Comparison of ENCODE assay signal across 1 cellular context in genomic region chr21:38787461-38788274, GRCh38.
A peak's percentile ranks its signal among the peaks of the same experiment; 100 is the strongest.
TF ChIP-seq lines count a peak whose summit lies in the region.

No MANE protein-coding gene starts in this region.

TF ChIP-seq in H1, 55 proteins besides CTCF, POLR2A, EP300 and RAD21:
- TF ChIP-seq, protein P1, sequence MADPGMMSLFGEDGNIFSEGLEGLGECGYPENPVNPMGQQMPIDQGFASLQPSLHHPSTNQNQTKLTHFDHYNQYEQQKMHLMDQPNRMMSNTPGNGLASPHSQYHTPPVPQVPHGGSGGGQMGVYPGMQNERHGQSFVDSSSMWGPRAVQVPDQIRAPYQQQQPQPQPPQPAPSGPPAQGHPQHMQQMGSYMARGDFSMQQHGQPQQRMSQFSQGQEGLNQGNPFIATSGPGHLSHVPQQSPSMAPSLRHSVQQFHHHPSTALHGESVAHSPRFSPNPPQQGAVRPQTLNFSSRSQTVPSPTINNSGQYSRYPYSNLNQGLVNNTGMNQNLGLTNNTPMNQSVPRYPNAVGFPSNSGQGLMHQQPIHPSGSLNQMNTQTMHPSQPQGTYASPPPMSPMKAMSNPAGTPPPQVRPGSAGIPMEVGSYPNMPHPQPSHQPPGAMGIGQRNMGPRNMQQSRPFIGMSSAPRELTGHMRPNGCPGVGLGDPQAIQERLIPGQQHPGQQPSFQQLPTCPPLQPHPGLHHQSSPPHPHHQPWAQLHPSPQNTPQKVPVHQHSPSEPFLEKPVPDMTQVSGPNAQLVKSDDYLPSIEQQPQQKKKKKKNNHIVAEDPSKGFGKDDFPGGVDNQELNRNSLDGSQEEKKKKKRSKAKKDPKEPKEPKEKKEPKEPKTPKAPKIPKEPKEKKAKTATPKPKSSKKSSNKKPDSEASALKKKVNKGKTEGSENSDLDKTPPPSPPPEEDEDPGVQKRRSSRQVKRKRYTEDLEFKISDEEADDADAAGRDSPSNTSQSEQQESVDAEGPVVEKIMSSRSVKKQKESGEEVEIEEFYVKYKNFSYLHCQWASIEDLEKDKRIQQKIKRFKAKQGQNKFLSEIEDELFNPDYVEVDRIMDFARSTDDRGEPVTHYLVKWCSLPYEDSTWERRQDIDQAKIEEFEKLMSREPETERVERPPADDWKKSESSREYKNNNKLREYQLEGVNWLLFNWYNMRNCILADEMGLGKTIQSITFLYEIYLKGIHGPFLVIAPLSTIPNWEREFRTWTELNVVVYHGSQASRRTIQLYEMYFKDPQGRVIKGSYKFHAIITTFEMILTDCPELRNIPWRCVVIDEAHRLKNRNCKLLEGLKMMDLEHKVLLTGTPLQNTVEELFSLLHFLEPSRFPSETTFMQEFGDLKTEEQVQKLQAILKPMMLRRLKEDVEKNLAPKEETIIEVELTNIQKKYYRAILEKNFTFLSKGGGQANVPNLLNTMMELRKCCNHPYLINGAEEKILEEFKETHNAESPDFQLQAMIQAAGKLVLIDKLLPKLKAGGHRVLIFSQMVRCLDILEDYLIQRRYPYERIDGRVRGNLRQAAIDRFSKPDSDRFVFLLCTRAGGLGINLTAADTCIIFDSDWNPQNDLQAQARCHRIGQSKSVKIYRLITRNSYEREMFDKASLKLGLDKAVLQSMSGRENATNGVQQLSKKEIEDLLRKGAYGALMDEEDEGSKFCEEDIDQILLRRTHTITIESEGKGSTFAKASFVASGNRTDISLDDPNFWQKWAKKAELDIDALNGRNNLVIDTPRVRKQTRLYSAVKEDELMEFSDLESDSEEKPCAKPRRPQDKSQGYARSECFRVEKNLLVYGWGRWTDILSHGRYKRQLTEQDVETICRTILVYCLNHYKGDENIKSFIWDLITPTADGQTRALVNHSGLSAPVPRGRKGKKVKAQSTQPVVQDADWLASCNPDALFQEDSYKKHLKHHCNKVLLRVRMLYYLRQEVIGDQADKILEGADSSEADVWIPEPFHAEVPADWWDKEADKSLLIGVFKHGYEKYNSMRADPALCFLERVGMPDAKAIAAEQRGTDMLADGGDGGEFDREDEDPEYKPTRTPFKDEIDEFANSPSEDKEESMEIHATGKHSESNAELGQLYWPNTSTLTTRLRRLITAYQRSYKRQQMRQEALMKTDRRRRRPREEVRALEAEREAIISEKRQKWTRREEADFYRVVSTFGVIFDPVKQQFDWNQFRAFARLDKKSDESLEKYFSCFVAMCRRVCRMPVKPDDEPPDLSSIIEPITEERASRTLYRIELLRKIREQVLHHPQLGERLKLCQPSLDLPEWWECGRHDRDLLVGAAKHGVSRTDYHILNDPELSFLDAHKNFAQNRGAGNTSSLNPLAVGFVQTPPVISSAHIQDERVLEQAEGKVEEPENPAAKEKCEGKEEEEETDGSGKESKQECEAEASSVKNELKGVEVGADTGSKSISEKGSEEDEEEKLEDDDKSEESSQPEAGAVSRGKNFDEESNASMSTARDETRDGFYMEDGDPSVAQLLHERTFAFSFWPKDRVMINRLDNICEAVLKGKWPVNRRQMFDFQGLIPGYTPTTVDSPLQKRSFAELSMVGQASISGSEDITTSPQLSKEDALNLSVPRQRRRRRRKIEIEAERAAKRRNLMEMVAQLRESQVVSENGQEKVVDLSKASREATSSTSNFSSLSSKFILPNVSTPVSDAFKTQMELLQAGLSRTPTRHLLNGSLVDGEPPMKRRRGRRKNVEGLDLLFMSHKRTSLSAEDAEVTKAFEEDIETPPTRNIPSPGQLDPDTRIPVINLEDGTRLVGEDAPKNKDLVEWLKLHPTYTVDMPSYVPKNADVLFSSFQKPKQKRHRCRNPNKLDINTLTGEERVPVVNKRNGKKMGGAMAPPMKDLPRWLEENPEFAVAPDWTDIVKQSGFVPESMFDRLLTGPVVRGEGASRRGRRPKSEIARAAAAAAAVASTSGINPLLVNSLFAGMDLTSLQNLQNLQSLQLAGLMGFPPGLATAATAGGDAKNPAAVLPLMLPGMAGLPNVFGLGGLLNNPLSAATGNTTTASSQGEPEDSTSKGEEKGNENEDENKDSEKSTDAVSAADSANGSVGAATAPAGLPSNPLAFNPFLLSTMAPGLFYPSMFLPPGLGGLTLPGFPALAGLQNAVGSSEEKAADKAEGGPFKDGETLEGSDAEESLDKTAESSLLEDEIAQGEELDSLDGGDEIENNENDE (IDR thresholded peaks at IDR 0.05; ENCODE audit: insufficient replicate concordance, low read length) = no peak
- TF ChIP-seq JUND (IDR thresholded peaks at IDR 0.05; ENCODE audit: low read length) = peak; percentile 70
TF ChIP-seq in H1: peak in this region for 1.
